ENCODE assay signal across 7 cellular contexts in genomic region chr16:90022209-90023077, GRCh38. TPM values are rescaled to one million over a fixed set of nuclear protein-coding genes. Genes with fewer than 3 reads are reported as not detected.
DNase-seq lines count a peak whose midpoint lies in the region; ATAC-seq lines count a peak whose summit lies in the region.

No MANE protein-coding gene starts in this region.

- H3K36me3 ChIP-seq in duodenal mucosa (ENCODE audit: control insufficient read depth in 1 of 2, insufficient read depth in 2 of 2, low read length in 2 of 2): no peaks in the 10 kb centered on the region

- DNase-seq in NCI-H524 treated with DMSO at 0.1 percent for 48 hours (lab: John Stamatoyannopoulos, UW) (peak; percentile 62), lung microvascular endothelial cell (ENCODE audit: low read depth in 2 of 2) (peak; percentile 90 to 95)
- DNase-seq in activated CD4-positive, alpha-beta T cell treated with anti-CD3 and anti-CD28 coated beads, Interleukin-2, amount 50 U/mL, for 48 hours: peak; percentile 85 to 88
- peak; percentile 59 to 74 (median 67) for DNase-seq in stimulated activated CD4-positive, alpha-beta T cell treated with anti-CD3 and anti-CD28 coated beads, TNF-alpha, amount 100 ng/mL, for 4 hours (ENCODE audit: low read depth in 3 of 3)

- H3K4me1 ChIP-seq in duodenal mucosa (ENCODE audit: control insufficient read depth in 1 of 2, insufficient read depth in 2 of 2, low read length in 2 of 2): peaks cover 4 to 17% of the 10 kb centered on the region in 2 donors

- peaks cover 0 to 2% of the 10 kb centered on the region in 2 donors for H3K27me3 ChIP-seq in duodenal mucosa (ENCODE audit: control insufficient read depth in 1 of 2, insufficient read depth in 2 of 2, low read length in 2 of 2)

- no peaks in the 10 kb centered on the region for H3K9me3 ChIP-seq in duodenal mucosa (ENCODE audit: control insufficient read depth in 1 of 2, low read length in 2 of 2)

- ATAC-seq in GM18498 (IDR thresholded peaks at IDR 0.05; ENCODE audit: unreplicated experiment) (peak; percentile 77), HG03280 (IDR thresholded peaks at IDR 0.05; ENCODE audit: unreplicated experiment) (peak; percentile 81)

- H3K9ac ChIP-seq in duodenal mucosa (ENCODE audit: low read depth in 1 of 2, low read length in 2 of 2): peak overlapping the region; percentile 63 to 65

- H3K27ac ChIP-seq in duodenal mucosa (ENCODE audit: low read depth, low read length): no peak overlapping the region

- peak overlapping the region; percentile 70 to 78 for H3K4me3 ChIP-seq in duodenal mucosa (ENCODE audit: low read depth in 1 of 2, low read length in 2 of 2)

RNA-seq across cellular contexts. Expression of gene DBNDD1, which starts 3.2 kb away (rescaled TPM):
- 8.3 and 11.5 TPM in 2 replicates for total RNA-seq in lung microvascular endothelial cell

RNA-seq across cellular contexts. Expression of gene PRDM7, which starts 54.7 kb away (rescaled TPM):
- total RNA-seq in lung microvascular endothelial cell: not detected in 2 replicates
